In genomic region chr7:43112941-43113621, GRCh38 we compare ENCODE assay signal across 8 cellular contexts. TPM values are rescaled to one million over a fixed set of nuclear protein-coding genes. Genes with fewer than 3 reads are reported as not detected.
DNase-seq lines count a peak whose midpoint lies in the region; ATAC-seq and TF ChIP-seq lines count a peak whose summit lies in the region.

No MANE protein-coding gene starts in this region.

- peaks cover 13% of the 10 kb centered on the region for H3K4me1 ChIP-seq in upper lobe of right lung

- H3K36me3 ChIP-seq in brain microvascular endothelial cell (replicated peaks) (no peaks in the 10 kb centered on the region), kidney epithelial cell (ENCODE audit: control insufficient read depth, insufficient read depth, low read length) (no peaks in the 10 kb centered on the region), upper lobe of right lung (no peaks in the 10 kb centered on the region)

- no peak for TF ChIP-seq CTCF in brain microvascular endothelial cell (IDR thresholded peaks at IDR 0.05; ENCODE audit: low read depth, low read length, missing control alignments)
- TF ChIP-seq CTCF in kidney epithelial cell (IDR thresholded peaks at IDR 0.05; ENCODE audit: insufficient read depth, low read length, poor library complexity, severe bottlenecking): no peak
- TF ChIP-seq CTCF in upper lobe of right lung (IDR thresholded peaks at IDR 0.05): no peak

- H3K27me3 ChIP-seq in brain microvascular endothelial cell (replicated peaks) (peaks cover 14% of the 10 kb centered on the region), kidney epithelial cell (ENCODE audit: control insufficient read depth, insufficient read depth, low read length) (peaks cover 47% of the 10 kb centered on the region), upper lobe of right lung (peaks cover 81% of the 10 kb centered on the region)

- intact Hi-C loops in upper lobe of right lung (cut with DNase I): no loop called here

- DNase-seq in NCI-H82 (lab: John Stamatoyannopoulos, UW): peak; percentile 70
- DNase-seq in NCI-H82 treated with DMSO at 0.1 percent for 48 hours (lab: John Stamatoyannopoulos, UW; ENCODE audit: unreplicated experiment): no peak
- peak; percentile 33 for DNase-seq in brain microvascular endothelial cell
- DNase-seq in kidney epithelial cell (ENCODE audit: low read depth): no peak
- peak; percentile 61 for DNase-seq in upper lobe of right lung
- no peak for DNase-seq in stimulated activated CD4-positive, alpha-beta T cell treated with anti-CD3 and anti-CD28 coated beads, Interleukin-2, amount 100 ng/mL, for 48 hours
- no peak for DNase-seq in T-helper 9 cell
- DNase-seq in SIG-M5 treated with dmso at 0.1 percent for 504 hours (lab: John Stamatoyannopoulos, UW; ENCODE audit: unreplicated experiment): no peak

- peak; percentile 63 for ATAC-seq in upper lobe of right lung

- no peaks in the 10 kb centered on the region for H3K9me3 ChIP-seq in upper lobe of right lung

- H3K27ac ChIP-seq in brain microvascular endothelial cell (no peak overlapping the region), upper lobe of right lung (no peak overlapping the region)

- peak overlapping the region; percentile 47 for H3K4me3 ChIP-seq in brain microvascular endothelial cell (ENCODE audit: low read depth, low read length)
- peak overlapping the region; percentile 32 for H3K4me3 ChIP-seq in kidney epithelial cell (ENCODE audit: low read depth, low read length)
- H3K4me3 ChIP-seq in upper lobe of right lung: peak overlapping the region; percentile 38

- in situ Hi-C loops in brain microvascular endothelial cell (cut with HindIII; ENCODE audit: low pct_ligation_motif_present, low sequenced_read_pairs): no loop called here

RNA-seq across cellular contexts. Expression of gene HECW1, which starts 0.6 kb away (rescaled TPM):
- total RNA-seq in kidney epithelial cell (0.46 and 0.82 TPM in 2 replicates), upper lobe of right lung (1.6 TPM)

Comparison
In these comparisons a context has a peak if more than half of its experiments do, and no peak if none do; other contexts are left out.
1. DNase-seq: peak in NCI-H82 (single experiment), brain microvascular endothelial cell (single experiment) and upper lobe of right lung (single experiment); none in NCI-H82 treated with DMSO at 0.1 percent for 48 hours (single experiment), kidney epithelial cell (single experiment), stimulated activated CD4-positive, alpha-beta T cell treated with anti-CD3 and anti-CD28 coated beads, Interleukin-2, amount 100 ng/mL, for 48 hours (0 of 2), T-helper 9 cell (single experiment) and SIG-M5 treated with dmso at 0.1 percent for 504 hours (single experiment).
2. Peak in every context shown above with its lines, with median percentiles within 50 percentile points of each other: H3K4me3 ChIP-seq.